Comparison of ENCODE assay signal across 10 cellular contexts in genomic region chr19:29645911-29646310, GRCh38. TPM values are rescaled to one million over a fixed set of nuclear protein-coding genes. Genes with fewer than 3 reads are reported as not detected.
DNase-seq lines count a peak whose midpoint lies in the region; ATAC-seq and TF ChIP-seq lines count a peak whose summit lies in the region.
"Had no signal": no experiment of that assay in that cellular context is flagged by ENCODE, and none has a peak within 500 bp of the region (broad histone marks: within the 10 kb centered on the region; RNA-seq: fewer than 3 reads in every experiment).

No MANE protein-coding gene starts in this region.

- H3K4me1 ChIP-seq in RWPE2 (ENCODE audit: insufficient read depth, poor library complexity, severe bottlenecking) (no peaks in the 10 kb centered on the region), prostate gland (replicated peaks) (no peaks in the 10 kb centered on the region)

- H3K9me3 ChIP-seq in RWPE2 (ENCODE audit: severe bottlenecking) (no peaks in the 10 kb centered on the region), prostate gland (no peaks in the 10 kb centered on the region)

- DNase-seq in GM03348 (ENCODE audit: low spot score) (peak; percentile 58), RWPE2 (ENCODE audit: low spot score) (no peak), erythroblast (lab: John Stamatoyannopoulos, UW) (peak; percentile 3 to 19), prostate gland (ENCODE audit: low spot score) (peak; percentile 44), ecto neural progenitor cell (ENCODE audit: low spot score) (no peak), NCI-H524 treated with DMSO at 0.1 percent for 48 hours (lab: John Stamatoyannopoulos, UW) (no peak)
- DNase-seq: islet precursor cell, NCI-H2081 had no signal

- intact Hi-C loops in prostate gland (cut with DNase I), result no loop called here

- no peaks in the 10 kb centered on the region for H3K36me3 ChIP-seq in RWPE2 (ENCODE audit: low read depth)
- no peaks in the 10 kb centered on the region for H3K36me3 ChIP-seq in prostate gland

- no peak overlapping the region for H3K27ac ChIP-seq in RWPE2 (ENCODE audit: poor library complexity, severe bottlenecking)
- H3K27ac ChIP-seq in prostate gland, result peak overlapping the region in 1 of 2 donors; percentile 5

- ATAC-seq in RWPE2 (ENCODE audit: low read depth), result peak; percentile 63
- ATAC-seq in HG03039 (IDR thresholded peaks at IDR 0.05; ENCODE audit: unreplicated experiment), result no peak
- no peak for ATAC-seq in GM18868 (IDR thresholded peaks at IDR 0.05; ENCODE audit: unreplicated experiment)

- H3K4me3 ChIP-seq in RWPE2 (ENCODE audit: severe bottlenecking), result no peak overlapping the region
- H3K4me3 ChIP-seq in prostate gland, result no peak overlapping the region

- 4% methylated on average over 8 of the region's 8 CpGs for WGBS in prostate gland

- TF ChIP-seq POLR2A in erythroblast (IDR thresholded peaks at IDR 0.05; ENCODE audit: low read length) (no peak), prostate gland (IDR thresholded peaks at IDR 0.05) (no peak)

- TF ChIP-seq CTCF in RWPE2 (IDR thresholded peaks at IDR 0.05; ENCODE audit: poor library complexity, severe bottlenecking) (no peak), prostate gland (IDR thresholded peaks at IDR 0.05) (no peak)

- H3K27me3 ChIP-seq in RWPE2 (ENCODE audit: insufficient read depth, poor library complexity, severe bottlenecking) (no peaks in the 10 kb centered on the region), prostate gland (replicated peaks; ENCODE audit: insufficient read depth) (no peaks in the 10 kb centered on the region)

RNA-seq across cellular contexts. Expression of gene PLEKHF1, which starts 19.4 kb away (rescaled TPM):
- total RNA-seq in prostate gland, result 10 to 100 TPM; 64.3 to 64.4 TPM

RNA-seq across cellular contexts. Expression of gene POP4, which starts 39.8 kb away (rescaled TPM):
- total RNA-seq in prostate gland, result 10 to 100 TPM; 62.1 to 94.2 TPM

Comparison
In these comparisons a context has a peak if more than half of its experiments do, and no peak if none do; other contexts are left out.
1. DNase-seq: peak in GM03348 (single experiment), erythroblast (2 of 2) and prostate gland (single experiment); none in RWPE2 (single experiment), ecto neural progenitor cell (single experiment) and NCI-H524 treated with DMSO at 0.1 percent for 48 hours (single experiment).